8 cellular contexts compared by ENCODE assay signal in the genomic region with DNA sequence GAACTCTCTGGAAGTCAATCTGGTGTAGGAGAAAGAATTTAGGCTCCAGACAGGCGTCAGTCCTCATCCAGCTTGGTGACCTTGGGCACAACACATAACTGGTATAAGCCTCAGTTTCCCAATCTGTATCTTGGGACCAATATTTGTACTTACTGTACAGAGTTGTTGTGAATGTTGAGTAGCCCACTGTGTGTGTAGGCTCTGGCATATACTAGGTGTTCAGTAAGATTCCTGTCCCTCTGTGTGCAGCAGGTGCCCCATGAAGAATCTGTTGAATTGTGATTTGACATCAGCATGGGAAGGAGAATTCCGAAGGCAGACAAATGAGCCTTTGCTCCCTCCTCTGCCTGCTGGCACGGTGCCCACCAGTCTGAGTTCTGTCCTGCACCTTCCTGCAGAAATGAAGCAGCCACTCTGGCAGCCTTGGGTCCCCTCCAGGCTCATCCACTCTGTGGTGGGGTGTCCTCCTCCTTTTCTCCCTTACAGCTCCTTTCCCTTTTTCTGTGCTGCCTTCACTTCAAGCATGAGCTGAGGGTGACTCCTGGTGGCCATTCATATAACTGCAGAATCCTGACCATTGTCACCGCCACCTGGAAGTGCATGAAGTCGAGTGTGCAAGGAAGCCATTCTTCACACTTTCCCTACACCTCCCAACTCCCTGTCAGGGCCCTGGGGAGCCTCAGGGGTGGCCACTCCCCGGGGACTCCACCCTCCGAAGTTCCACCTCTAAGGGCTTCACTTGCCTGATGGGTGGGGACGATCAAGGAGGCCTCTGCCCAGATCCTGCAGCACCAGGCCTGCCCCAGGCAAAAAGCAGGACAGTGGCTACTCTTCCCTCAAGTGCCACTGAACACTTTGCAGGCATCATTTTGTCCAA. TPM values are rescaled to one million over a fixed set of nuclear protein-coding genes. Genes with fewer than 3 reads are reported as not detected.
DNase-seq lines count a peak whose midpoint lies in the region; ATAC-seq and TF ChIP-seq lines count a peak whose summit lies in the region.

No MANE protein-coding gene starts in this region.

- H3K4me3 ChIP-seq in colonic mucosa (no peak overlapping the region), mesendoderm (ENCODE audit: low read length) (no peak overlapping the region)

- no peak overlapping the region for H4K5ac ChIP-seq in mesendoderm (ENCODE audit: low read length)

- no peak overlapping the region for H2BK15ac ChIP-seq in mesendoderm (replicated peaks; ENCODE audit: low read depth)

- ATAC-seq in Right ventricle myocardium inferior (peak; percentile 17), GM21423 (IDR thresholded peaks at IDR 0.05; ENCODE audit: unreplicated experiment) (no peak), HG03159 (IDR thresholded peaks at IDR 0.05; ENCODE audit: unreplicated experiment) (no peak)
- ATAC-seq in activated CD4-positive, CD25-positive, alpha-beta regulatory T cell treated with anti-CD3 and anti-CD28 coated beads, Interleukin-2, amount 50 U/mL, for 24 hours = peak; percentile 32 to 50

- no peak overlapping the region for H3K56ac ChIP-seq in mesendoderm (ENCODE audit: low read length)

- H2BK5ac ChIP-seq in mesendoderm (ENCODE audit: low read length) = no peak overlapping the region

- no peak overlapping the region for H2AK5ac ChIP-seq in mesendoderm (ENCODE audit: low read length)

- no peak overlapping the region for H2BK120ac ChIP-seq in mesendoderm (ENCODE audit: low read depth, low read length)

- no peaks in the 10 kb centered on the region for H3K79me1 ChIP-seq in mesendoderm (ENCODE audit: low read length)

- H3K23ac ChIP-seq in mesendoderm (ENCODE audit: low read length) = no peak overlapping the region

- DNase-seq in Right ventricle myocardium inferior (ENCODE audit: missing footprints) (no peak), cardiac septum (ENCODE audit: low spot score) (no peak), colonic mucosa (peak; percentile 89), mesendoderm (peak; percentile 82)
- DNase-seq in stimulated activated CD8-positive, alpha-beta memory T cell treated with anti-CD3 and anti-CD28 coated beads, Interleukin-7, amount 100 ng/mL, for 24 hours (ENCODE audit: low read depth) = peak; percentile 38

- H3K9me3 ChIP-seq in colonic mucosa = no peaks in the 10 kb centered on the region

- no peak overlapping the region for H3K4ac ChIP-seq in mesendoderm (ENCODE audit: low read depth, low read length)

- H3K36me3 ChIP-seq in colonic mucosa (no peaks in the 10 kb centered on the region), mesendoderm (ENCODE audit: control insufficient read depth, insufficient read depth, low read length) (no peaks in the 10 kb centered on the region)

- no peak overlapping the region for H4K8ac ChIP-seq in mesendoderm (ENCODE audit: low read depth, low read length)

- H3K4me2 ChIP-seq in mesendoderm (ENCODE audit: low read length) = no peak overlapping the region

- H3K18ac ChIP-seq in mesendoderm (ENCODE audit: low read length) = no peak overlapping the region

- H3K9ac ChIP-seq in colonic mucosa (ENCODE audit: low read depth in 2 of 2, low read length in 2 of 2) (no peak overlapping the region), mesendoderm (ENCODE audit: low read length) (no peak overlapping the region)

- no CpG with 5 or more reads among the region's 8 CpGs for WGBS in mesendoderm (ENCODE audit: extremely low coverage, insufficient coverage, low lambda C conversion rate)

- no peaks in the 10 kb centered on the region for H3K27me3 ChIP-seq in colonic mucosa
- no peaks in the 10 kb centered on the region for H3K27me3 ChIP-seq in mesendoderm (ENCODE audit: insufficient read depth, low read length, poor library complexity)

- H3K27ac ChIP-seq in colonic mucosa (no peak overlapping the region), mesendoderm (ENCODE audit: low read depth, low read length) (no peak overlapping the region)

- peaks cover 15% of the 10 kb centered on the region for H3K4me1 ChIP-seq in colonic mucosa
- H3K4me1 ChIP-seq in mesendoderm (ENCODE audit: control insufficient read depth, low read depth, low read length) = no peaks in the 10 kb centered on the region

- no peaks in the 10 kb centered on the region for H3K79me2 ChIP-seq in mesendoderm (ENCODE audit: control insufficient read depth, insufficient read depth, low read length)

- peak; percentile 87 for TF ChIP-seq CTCF in colonic mucosa (IDR thresholded peaks at IDR 0.05)

- intact Hi-C loops in Right ventricle myocardium inferior (cut with DNase I) (loop anchor here (1.0 to 5.0 kb wide), 4 partner anchors 222 to 412 kb away; no protein-coding TSS in a partner anchor), cardiac septum (cut with DNase I) (loop anchor here (1.0 kb wide), 3 partner anchors 310 to 412 kb away; no protein-coding TSS in a partner anchor), colonic mucosa (cut with DNase I) (loop anchor here (2.0 kb wide), 3 partner anchors 310 to 470 kb away; no protein-coding TSS in a partner anchor)

RNA-seq across cellular contexts. Expression of a gene that starts 48.2 kb away (rescaled TPM):
- total RNA-seq in Right ventricle myocardium inferior (41.7 TPM), cardiac septum (36.7 TPM), colonic mucosa (10 to 100 TPM; 72.0 to 77.7 TPM)
- polyA plus RNA-seq in mesendoderm (2013, experiment 1 of 2) = 90.4 TPM
- polyA plus RNA-seq in mesendoderm (2013, experiment 2 of 2) = 90.0 TPM

RNA-seq across cellular contexts. Expression of a gene that starts 48.3 kb away (rescaled TPM):
- total RNA-seq in Right ventricle myocardium inferior (44.5 TPM), cardiac septum (39.6 TPM), colonic mucosa (10 to 100 TPM; 74.3 to 95.3 TPM)
- polyA plus RNA-seq in mesendoderm (2013, experiment 1 of 2) = 17.8 TPM
- polyA plus RNA-seq in mesendoderm (2013, experiment 2 of 2) = 17.9 TPM

Comparison
In these comparisons a context has a peak if more than half of its experiments do, and no peak if none do; other contexts are left out.
1. ATAC-seq: peak in Right ventricle myocardium inferior (single experiment) and activated CD4-positive, CD25-positive, alpha-beta regulatory T cell treated with anti-CD3 and anti-CD28 coated beads, Interleukin-2, amount 50 U/mL, for 24 hours (2 of 2); none in GM21423 (single experiment) and HG03159 (single experiment).
2. DNase-seq: peak in colonic mucosa (single experiment), mesendoderm (single experiment) and stimulated activated CD8-positive, alpha-beta memory T cell treated with anti-CD3 and anti-CD28 coated beads, Interleukin-7, amount 100 ng/mL, for 24 hours (single experiment); none in Right ventricle myocardium inferior (single experiment) and cardiac septum (single experiment).